In genomic region chr19:33900817-33901216, GRCh38 we compare ENCODE assay signal across 28 cellular contexts.
"Had no signal": no experiment of that assay in that cellular context is flagged by ENCODE, and none has a peak within 500 bp of the region (broad histone marks: within the 10 kb centered on the region; RNA-seq: fewer than 3 reads in every experiment).

No MANE protein-coding gene starts in this region.

- ATAC-seq: left colon; left ventricle myocardium superior; lower lobe of right lung; naive thymus-derived CD8-positive, alpha-beta T cell; psoas muscle; sciatic nerve; upper lobe of right lung had no signal

- H3K36me3 ChIP-seq: lower lobe of right lung, suprapubic skin, thoracic aorta, tibial artery, upper lobe of right lung had no signal

- H3K4me1 ChIP-seq: parathyroid adenoma, psoas muscle had no signal

- FAIRE-seq: kidney, urothelium cell line had no signal

- H3K4me3 ChIP-seq: lower lobe of right lung, psoas muscle, skin epidermis, suprapubic skin, thoracic aorta, tibial artery, upper lobe of right lung had no signal

- DNase-seq: glutamatergic neuron; hippocampal formation; kidney; left colon; left ventricle myocardium superior; lower lobe of right lung; mammary epithelial cell; mesenchymal stem cell; naive thymus-derived CD8-positive, alpha-beta T cell; nucleus accumbens; psoas muscle; stimulated activated CD4-positive, alpha-beta T cell treated with anti-CD3 and anti-CD28 coated beads, Interleukin-12 subunit alpha, Interleukin-12 subunit beta, amount 100 ng/mL, for 4 hours; stimulated activated CD4-positive, alpha-beta T cell treated with anti-CD3 and anti-CD28 coated beads, Interleukin-15, amount 100 ng/mL, for 24 hours; stimulated activated CD4-positive, alpha-beta T cell treated with anti-CD3 and anti-CD28 coated beads, Interleukin-2, amount 100 ng/mL, for 24 hours; stimulated activated CD4-positive, alpha-beta T cell treated with anti-CD3 and anti-CD28 coated beads, Interleukin-4, amount 100 ng/mL, for 1 hour; stimulated activated naive CD4-positive, alpha-beta T cell; tibial artery; trophoblast cell; upper lobe of right lung had no signal

- H3K4me3 Mint-ChIP-seq: naive thymus-derived CD8-positive, alpha-beta T cell; nephron; neural crest cell; stimulated activated naive CD8-positive, alpha-beta T cell treated with anti-CD3 and anti-CD28 coated beads, Interleukin-15, Interleukin-2, amounts not matched to agents 100 ng/mL and 50 ng/mL, for 24 hours had no signal

- H3K27me3 ChIP-seq: upper lobe of right lung had no signal

- H3K27ac Mint-ChIP-seq: naive thymus-derived CD8-positive, alpha-beta T cell; nephron; stimulated activated naive CD8-positive, alpha-beta T cell treated with anti-CD3 and anti-CD28 coated beads, Interleukin-15, Interleukin-2, amounts not matched to agents 100 ng/mL and 50 ng/mL, for 24 hours had no signal

- H3K27ac ChIP-seq: lower lobe of right lung, parathyroid adenoma, psoas muscle, skin epidermis, suprapubic skin, thoracic aorta, tibial artery, upper lobe of right lung had no signal
